ENCODE assay signal across 8 cellular contexts in the genomic region with DNA sequence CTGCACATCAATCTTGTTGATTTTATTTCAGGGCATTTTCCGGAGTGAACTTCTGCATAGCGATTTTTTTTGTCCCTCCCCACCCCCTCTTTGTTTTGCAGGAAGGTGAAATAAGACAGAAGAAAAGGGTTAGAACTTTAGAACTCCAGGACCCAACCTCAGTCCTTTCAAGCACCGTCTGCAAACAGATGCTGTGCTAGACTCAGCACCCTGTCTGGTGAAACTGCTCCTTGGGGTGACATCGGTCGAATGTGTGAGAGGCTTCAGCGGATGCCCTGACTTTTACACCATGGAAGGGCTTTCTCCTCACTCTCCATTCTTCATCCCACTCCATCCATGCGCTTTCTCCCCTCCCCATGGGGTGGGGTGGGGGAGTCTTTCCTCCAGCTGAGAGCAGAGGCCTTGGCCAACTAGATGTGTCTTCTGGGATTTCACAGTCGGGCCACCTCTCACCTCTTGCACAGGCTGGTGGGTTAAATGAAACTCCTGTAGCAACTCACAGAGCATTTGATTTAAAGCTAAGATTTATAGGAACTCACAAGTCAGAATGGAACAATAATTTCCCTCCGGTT. TPM values are rescaled to one million over a fixed set of nuclear protein-coding genes. Genes with fewer than 3 reads are reported as not detected.
A peak's percentile ranks its signal among the peaks of the same experiment; 100 is the strongest.
DNase-seq lines count a peak whose midpoint lies in the region; ATAC-seq lines count a peak whose summit lies in the region.

No MANE protein-coding gene starts in this region.

- H3K27ac ChIP-seq in substantia nigra (ENCODE audit: low read depth, low read length, poor library complexity, severe bottlenecking) = no peak overlapping the region

- no peaks in the 10 kb centered on the region for H3K36me3 ChIP-seq in MG63

- H3K4me3 Mint-ChIP-seq in activated T-cell treated with anti-CD3 and anti-CD28 coated beads, Interleukin-2, amount 50 U/mL, for 4 hours = peak overlapping the region; percentile 86

- DNase-seq in MG63 (no peak), RKO (ENCODE audit: low spot score) (no peak), substantia nigra (lab: John Stamatoyannopoulos, UW) (no peak), NCI-H128 (lab: John Stamatoyannopoulos, UW; ENCODE audit: unreplicated experiment) (no peak), AG08396 (ENCODE audit: low spot score) (no peak)
- peak; percentile 24 for DNase-seq in activated T-cell treated with anti-CD3 and anti-CD28 coated beads, Interleukin-2, amount 50 U/mL, for 4 hours
- peak in 4 of 6 experiments; percentile 49 to 96 (median 64) for DNase-seq in stimulated activated naive CD4-positive, alpha-beta T cell (lab: John Stamatoyannopoulos, UW)

- peak overlapping the region; percentile 22; the same call in 1 of the 2 replicates for H3K4me3 ChIP-seq in MG63
- H3K4me3 ChIP-seq in iPS-18c (ENCODE audit: insufficient read depth, low read depth, low read length) = peak overlapping the region; percentile 65

- no peaks in the 10 kb centered on the region for H3K9me3 Mint-ChIP-seq in activated T-cell treated with anti-CD3 and anti-CD28 coated beads, Interleukin-2, amount 50 U/mL, for 4 hours

- H3K4me1 Mint-ChIP-seq in activated T-cell treated with anti-CD3 and anti-CD28 coated beads, Interleukin-2, amount 50 U/mL, for 4 hours (ENCODE audit: low read depth) = peaks cover 59% of the 10 kb centered on the region

- H3K27me3 ChIP-seq in MG63 = no peaks in the 10 kb centered on the region

- ATAC-seq in activated T-cell treated with anti-CD3 and anti-CD28 coated beads, Interleukin-2, amount 50 U/mL, for 4 hours = peak in 1 of 2 donors; percentile 27

- H3K9me3 ChIP-seq in MG63 (0 out of 2 replicates have a peak, but pooled peaks cover 3% of the 10 kb centered on the region), iPS-18c (ENCODE audit: control insufficient read depth, insufficient read depth, low read length) (no peaks in the 10 kb centered on the region)

- H3K27me3 Mint-ChIP-seq in activated T-cell treated with anti-CD3 and anti-CD28 coated beads, Interleukin-2, amount 50 U/mL, for 4 hours (ENCODE audit: low read depth) = no peaks in the 10 kb centered on the region

- H3K36me3 Mint-ChIP-seq in activated T-cell treated with anti-CD3 and anti-CD28 coated beads, Interleukin-2, amount 50 U/mL, for 4 hours (ENCODE audit: insufficient read depth) = no peaks in the 10 kb centered on the region

RNA-seq across cellular contexts. Expression of gene EDAR, which starts 43.3 kb away (rescaled TPM):
- total RNA-seq in MG63 (2014; rRNA removed; shearing (Covaris generic); ENCODE audit: low replicate concordance) = not detected in 2 replicates
- total RNA-seq in activated T-cell treated with anti-CD3 and anti-CD28 coated beads, Interleukin-2, amount 50 U/mL, for 4 hours = under 1 TPM in 2 of 3 donors, not detected in 1; 0.05 to 0.13 TPM

Comparison
In these comparisons a context has a peak if more than half of its experiments do, and no peak if none do; other contexts are left out.
1. DNase-seq: peak in activated T-cell treated with anti-CD3 and anti-CD28 coated beads, Interleukin-2, amount 50 U/mL, for 4 hours (single experiment) and stimulated activated naive CD4-positive, alpha-beta T cell (4 of 6); none in MG63 (single experiment), RKO (single experiment), substantia nigra (0 of 49), NCI-H128 (single experiment) and AG08396 (single experiment).